14 cellular contexts compared by ENCODE assay signal in the genomic region with DNA sequence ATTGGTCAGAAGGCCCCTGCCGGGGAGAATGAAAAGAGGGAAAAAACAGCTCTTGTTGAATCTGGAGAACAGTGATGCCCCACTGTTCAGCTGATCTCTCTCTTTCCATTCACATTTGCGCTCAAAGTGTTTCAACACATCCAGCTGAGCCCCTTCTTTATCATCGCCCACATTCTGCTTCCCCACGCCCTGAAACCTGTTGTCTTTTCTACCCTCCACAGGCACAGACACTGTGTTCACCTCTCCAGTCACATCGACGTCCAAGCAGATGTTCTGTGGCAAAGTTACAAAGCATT.
A peak's percentile ranks its signal among the peaks of the same experiment; 100 is the strongest.
DNase-seq lines count a peak whose midpoint lies in the region; ATAC-seq, FAIRE-seq and TF ChIP-seq lines count a peak whose summit lies in the region.
"Had no signal": no experiment of that assay in that cellular context is flagged by ENCODE, and none has a peak within 500 bp of the region (broad histone marks: within the 10 kb centered on the region; RNA-seq: fewer than 3 reads in every experiment).

No MANE protein-coding gene starts in this region.

- H3K9me3 ChIP-seq in HUES48 (ENCODE audit: control insufficient read depth, insufficient read depth, low read length) = no peaks in the 10 kb centered on the region
- no peaks in the 10 kb centered on the region for H3K9me3 ChIP-seq in astrocyte (ENCODE audit: insufficient read depth, low read depth, low read length)
- H3K9me3 ChIP-seq in neural progenitor cell (ENCODE audit: low read depth) = no peaks in the 10 kb centered on the region
- no peaks in the 10 kb centered on the region for H3K9me3 ChIP-seq in SJCRH30 (replicated peaks)
- H3K9me3 ChIP-seq in gastrocnemius medialis = no peaks in the 10 kb centered on the region
- H3K9me3 ChIP-seq: BLaER1 treated with 17β-estradiol and CSF1 and Interleukin-3, amounts not matched to agents 10 nM and 100 nM had no signal

- no peak for TF ChIP-seq POLR2A in gastrocnemius medialis (IDR thresholded peaks at IDR 0.05)

- H3K36me3 Mint-ChIP-seq in astrocyte (ENCODE audit: low read depth, unreplicated experiment) = no peaks in the 10 kb centered on the region
- no peaks in the 10 kb centered on the region for H3K36me3 Mint-ChIP-seq in neural progenitor cell
- H3K36me3 Mint-ChIP-seq: CD4-positive, CD25-positive, alpha-beta regulatory T cell had no signal

- no peaks in the 10 kb centered on the region for H3K9me3 Mint-ChIP-seq in astrocyte (ENCODE audit: unreplicated experiment)
- peaks cover 4% of the 10 kb centered on the region for H3K9me3 Mint-ChIP-seq in neural progenitor cell
- H3K9me3 Mint-ChIP-seq: H9 had no signal

- H3K9ac ChIP-seq in HUES48 (ENCODE audit: low read depth, low read length) (no peak overlapping the region), astrocyte (ENCODE audit: low read length) (no peak overlapping the region), neural progenitor cell (no peak overlapping the region)
- H3K9ac ChIP-seq: BLaER1 treated with 17β-estradiol and CSF1 and Interleukin-3, amounts not matched to agents 10 nM and 100 nM had no signal

- H3K79me2 ChIP-seq in astrocyte (ENCODE audit: insufficient read depth, low read length) = no peaks in the 10 kb centered on the region
- no peaks in the 10 kb centered on the region for H3K79me2 ChIP-seq in neural progenitor cell (ENCODE audit: low read depth)

- H3K27ac Mint-ChIP-seq in astrocyte (ENCODE audit: unreplicated experiment) = peak overlapping the region; percentile 7
- peak overlapping the region; percentile 17 for H3K27ac Mint-ChIP-seq in neural progenitor cell
- H3K27ac Mint-ChIP-seq: CD4-positive, CD25-positive, alpha-beta regulatory T cell had no signal

- H2AFZ ChIP-seq in astrocyte (ENCODE audit: low read depth, low read length) (no peak overlapping the region), neural progenitor cell (replicated peaks) (peak overlapping the region; percentile 52)

- H3K4me3 Mint-ChIP-seq in astrocyte (ENCODE audit: unreplicated experiment) = no peak overlapping the region
- no peak overlapping the region for H3K4me3 Mint-ChIP-seq in neural progenitor cell
- H3K4me3 Mint-ChIP-seq: CD4-positive, CD25-positive, alpha-beta regulatory T cell; H9 had no signal

- H3K4me3 ChIP-seq in HUES48 (ENCODE audit: low read depth, low read length) (no peak overlapping the region), astrocyte (ENCODE audit: insufficient read depth, low read depth, low read length) (no peak overlapping the region), neural progenitor cell (no peak overlapping the region), SJCRH30 (no peak overlapping the region), gastrocnemius medialis (no peak overlapping the region)
- H3K4me3 ChIP-seq: BLaER1 treated with 17β-estradiol and CSF1 and Interleukin-3, amounts not matched to agents 10 nM and 100 nM had no signal

- H4K20me1 ChIP-seq in astrocyte (ENCODE audit: insufficient read depth, low read length) (no peaks in the 10 kb centered on the region), neural progenitor cell (ENCODE audit: low read depth) (no peaks in the 10 kb centered on the region)
- H4K20me1 ChIP-seq: BLaER1 treated with 17β-estradiol and CSF1 and Interleukin-3, amounts not matched to agents 10 nM and 100 nM had no signal

- FAIRE-seq in astrocyte (lab: Jason Lieb, UNC) = no peak

- no peak for DNase-seq in astrocyte (ENCODE audit: low read depth)
- peak; percentile 11 for DNase-seq in iPS DF 4.7 (ENCODE audit: extremely low read depth, low spot score)
- peak; percentile 71 for DNase-seq in neural progenitor cell (ENCODE audit: low spot score)
- no peak for DNase-seq in SJCRH30
- DNase-seq in gastrocnemius medialis = no peak
- DNase-seq in activated naive CD4-positive, alpha-beta T cell treated with anti-CD3 and anti-CD28 coated beads, Interleukin-2, amount 50 U/mL, for 16 hours = no peak
- DNase-seq: ACHN; CD4-positive, CD25-positive, alpha-beta regulatory T cell; DMS53; GF-D8 had no signal

- H3K27ac ChIP-seq in HUES48 (ENCODE audit: low read depth, low read length) (peak overlapping the region; percentile 73), astrocyte (ENCODE audit: low read depth, low read length) (no peak overlapping the region), neural progenitor cell (peak overlapping the region; percentile 49), SJCRH30 (no peak overlapping the region), gastrocnemius medialis (no peak overlapping the region)
- H3K27ac ChIP-seq: BLaER1 treated with 17β-estradiol and CSF1 and Interleukin-3, amounts not matched to agents 10 nM and 100 nM had no signal

- intact Hi-C loops in gastrocnemius medialis (cut with DNase I; ENCODE audit: low total_unique reads) = no loop called here

- H3K4me1 ChIP-seq in HUES48 (ENCODE audit: control insufficient read depth, insufficient read depth, low read length) = peaks cover 22% of the 10 kb centered on the region
- peaks cover 12% of the 10 kb centered on the region for H3K4me1 ChIP-seq in astrocyte (ENCODE audit: insufficient read depth, low read length)
- peaks cover 43% of the 10 kb centered on the region for H3K4me1 ChIP-seq in neural progenitor cell
- 0 out of 2 replicates have a peak, but pooled peaks cover 4% of the 10 kb centered on the region for H3K4me1 ChIP-seq in SJCRH30
- H3K4me1 ChIP-seq in gastrocnemius medialis = no peaks in the 10 kb centered on the region
- H3K4me1 ChIP-seq: BLaER1 treated with 17β-estradiol and CSF1 and Interleukin-3, amounts not matched to agents 10 nM and 100 nM had no signal

- H3K27me3 ChIP-seq in HUES48 (ENCODE audit: control insufficient read depth, insufficient read depth, low read length) (no peaks in the 10 kb centered on the region), astrocyte (ENCODE audit: insufficient read depth, low read length) (no peaks in the 10 kb centered on the region), neural progenitor cell (no peaks in the 10 kb centered on the region), SJCRH30 (no peaks in the 10 kb centered on the region), gastrocnemius medialis (no peaks in the 10 kb centered on the region)
- H3K27me3 ChIP-seq: BLaER1 treated with 17β-estradiol and CSF1 and Interleukin-3, amounts not matched to agents 10 nM and 100 nM had no signal

- H3K36me3 ChIP-seq in HUES48 (ENCODE audit: control insufficient read depth, insufficient read depth, low read length) = no peaks in the 10 kb centered on the region
- H3K36me3 ChIP-seq in astrocyte (ENCODE audit: insufficient read depth, low read length) = no peaks in the 10 kb centered on the region
- no peaks in the 10 kb centered on the region for H3K36me3 ChIP-seq in neural progenitor cell
- H3K36me3 ChIP-seq in SJCRH30 = no peaks in the 10 kb centered on the region
- H3K36me3 ChIP-seq in gastrocnemius medialis = no peaks in the 10 kb centered on the region
- H3K36me3 ChIP-seq: BLaER1 treated with 17β-estradiol and CSF1 and Interleukin-3, amounts not matched to agents 10 nM and 100 nM had no signal

- H3K4me1 Mint-ChIP-seq in astrocyte (ENCODE audit: low read depth, unreplicated experiment) (peaks cover 18% of the 10 kb centered on the region), neural progenitor cell (peaks cover 43% of the 10 kb centered on the region)
- H3K4me1 Mint-ChIP-seq: CD4-positive, CD25-positive, alpha-beta regulatory T cell had no signal

- H3K4me2 ChIP-seq in astrocyte (ENCODE audit: low read length) (no peak overlapping the region), neural progenitor cell (peak overlapping the region; percentile 53)
- H3K4me2 ChIP-seq: BLaER1 treated with 17β-estradiol and CSF1 and Interleukin-3, amounts not matched to agents 10 nM and 100 nM had no signal

- in situ Hi-C loops in gastrocnemius medialis (cut with MboI; ENCODE audit: low sequenced_read_pairs in 4 of 4) = no loop called here

- peaks cover 21% of the 10 kb centered on the region for H3F3A ChIP-seq in neural progenitor cell (ENCODE audit: low read depth)

- TF ChIP-seq CTCF in astrocyte (IDR thresholded peaks at IDR 0.05; ENCODE audit: insufficient read depth, low read depth, low read length) (no peak), neural progenitor cell (IDR thresholded peaks at IDR 0.05) (no peak), gastrocnemius medialis (IDR thresholded peaks at IDR 0.05 in 4 of 5, conservative IDR thresholded peaks at IDR 0.05 in 1 of 5) (no peak)

- ATAC-seq in GM18868 (IDR thresholded peaks at IDR 0.05; ENCODE audit: unreplicated experiment) (no peak), gastrocnemius medialis (no peak)

- H3K27me3 Mint-ChIP-seq in astrocyte (ENCODE audit: low read depth, unreplicated experiment) (peaks cover 3% of the 10 kb centered on the region), neural progenitor cell (ENCODE audit: insufficient read depth, low read depth) (peaks cover 3% of the 10 kb centered on the region)

Comparison
In these comparisons a context has a peak if more than half of its experiments do, and no peak if none do; other contexts are left out.
1. H3K27ac ChIP-seq: peak in HUES48 (single experiment) and neural progenitor cell (single experiment); none in astrocyte (single experiment), SJCRH30 (single experiment) and gastrocnemius medialis (0 of 4).
2. DNase-seq: peak in iPS DF 4.7 (single experiment) and neural progenitor cell (single experiment); none in astrocyte (single experiment), SJCRH30 (0 of 2), gastrocnemius medialis (0 of 2) and activated naive CD4-positive, alpha-beta T cell treated with anti-CD3 and anti-CD28 coated beads, Interleukin-2, amount 50 U/mL, for 16 hours (single experiment).